ENCODE assay signal across 31 cellular contexts in the genomic region with DNA sequence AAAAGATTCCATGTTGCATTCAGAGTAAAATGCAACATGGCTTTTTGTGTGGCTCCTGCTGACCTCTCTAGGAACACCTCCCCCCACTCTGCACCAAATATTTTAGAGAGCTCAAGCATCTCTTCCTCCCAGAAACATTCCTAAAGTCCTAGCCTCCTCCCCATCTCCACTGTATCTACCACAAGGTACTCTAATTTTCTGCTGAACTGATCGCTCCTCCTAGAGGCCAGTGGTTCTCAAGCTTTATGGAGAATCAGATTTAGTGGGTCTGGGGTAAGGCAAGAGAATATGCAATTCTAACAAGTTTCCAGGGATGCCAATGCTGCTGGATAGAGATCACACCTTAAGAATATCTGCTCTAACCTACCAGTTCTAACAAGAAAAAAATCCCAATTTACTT.
DNase-seq lines count a peak whose midpoint lies in the region; ATAC-seq, FAIRE-seq and TF ChIP-seq lines count a peak whose summit lies in the region.
"Had no signal": no experiment of that assay in that cellular context is flagged by ENCODE, and none has a peak within 500 bp of the region (broad histone marks: within the 10 kb centered on the region; RNA-seq: fewer than 3 reads in every experiment).

No MANE protein-coding gene starts in this region.

- whole genome bisulfite sequencing in H9 (ENCODE audit: extremely low coverage, insufficient read length, low lambda C conversion rate) = no CpG with 5 or more reads among the region's 1 CpG
- WGBS in H1 (ENCODE audit: extremely low coverage in 1 of 2, insufficient coverage in 1 of 2, insufficient read length in 1 of 2, insufficient replicate concordance in 2 of 2, low coverage in 1 of 2, low lambda C conversion rate in 2 of 2, missing lambda C conversion rate in 1 of 2), 2 experiments = 88% methylated on average over 1 of the region's 1 CpG; no CpG with 5 or more reads in 1 of the 2 experiments
- 81 to 94% (median 83%) methylated on average over 1 of the region's 1 CpG for WGBS in spleen, 5 donors

- no peak overlapping the region for H3T11ph ChIP-seq in H9 (ENCODE audit: low read length)

- no peaks in the 10 kb centered on the region for H3K36me3 Mint-ChIP-seq in H9 (ENCODE audit: insufficient read depth in 1 of 3, low read depth in 3 of 3)
- H3K36me3 Mint-ChIP-seq: CD14-positive monocyte; CD8-positive, alpha-beta memory T cell had no signal

- H3K4me3 Mint-ChIP-seq in H9 = no peak overlapping the region
- H3K4me3 Mint-ChIP-seq: CD14-positive monocyte; CD8-positive, alpha-beta memory T cell; T-helper 1 cell treated with Interleukin-12 subunit alpha and Interleukin-12 subunit beta and Interleukin-4 antibody, amounts not matched to agents 30 μg/mL and 1 μg/mL, for 36 hours had no signal

- BruUV-seq in PC-3 (replicated peaks; lab: Mats Ljungman, UMichigan) = no TSS peak

- H2BK5ac ChIP-seq in H9 (ENCODE audit: insufficient read length, low read length) (no peak overlapping the region), H1 (ENCODE audit: low read depth, low read length) (no peak overlapping the region)

- H3K4me1 ChIP-seq in H9 (ENCODE audit: insufficient read depth, low read length) = no peaks in the 10 kb centered on the region
- H3K4me1 ChIP-seq in PC-3 (ENCODE audit: insufficient read depth, low read length) = no peaks in the 10 kb centered on the region
- H3K4me1 ChIP-seq in H1 (replicated peaks in 1 of 4; ENCODE audit: control insufficient read depth in 3 of 4, insufficient read depth in 4 of 4, low read length in 3 of 4) = peaks cover 0 to 3% (median 0%) of the 10 kb centered on the region in 4 experiments; a peak in 1 of 7 replicates
- H3K4me1 ChIP-seq in spleen = no peaks in the 10 kb centered on the region
- H3K4me1 ChIP-seq: BE2C, Peyer's patch had no signal

- no peaks in the 10 kb centered on the region for H3K79me1 ChIP-seq in H9 (ENCODE audit: insufficient read depth, low read depth, low read length, poor library complexity, severe bottlenecking)
- H3K79me1 ChIP-seq in H1 (ENCODE audit: low read depth, low read length) = no peaks in the 10 kb centered on the region

- no peak overlapping the region for H3K4me2 ChIP-seq in H9 (ENCODE audit: insufficient read depth, insufficient read length, low read length)
- no peak overlapping the region for H3K4me2 ChIP-seq in PC-3 (ENCODE audit: low read length)
- no peak overlapping the region for H3K4me2 ChIP-seq in H1 (ENCODE audit: insufficient read depth in 1 of 2, low read depth in 2 of 2, low read length in 2 of 2)

- H4K5ac ChIP-seq in H9 (ENCODE audit: insufficient read length, low read depth, low read length) = no peak overlapping the region
- H4K5ac ChIP-seq in H1 (ENCODE audit: insufficient read length, low read depth, low read length) = no peak overlapping the region

- no peak overlapping the region for H3K27ac ChIP-seq in H9 (ENCODE audit: insufficient read length, low read depth, low read length)
- H3K27ac ChIP-seq in PC-3 (ENCODE audit: low read length) = no peak overlapping the region
- H3K27ac ChIP-seq in H1 (ENCODE audit: low read depth, low read length) = no peak overlapping the region
- no peak overlapping the region for H3K27ac ChIP-seq in spleen
- H3K27ac ChIP-seq: Peyer's patch, SK-N-MC had no signal

- peak; percentile 20 to 50; a peak in 3 of 4 replicates for TF ChIP-seq RAD21 in H1 (IDR thresholded peaks at IDR 0.05 in 1 of 2, conservative IDR thresholded peaks at IDR 0.05 in 1 of 2; ENCODE audit: low read depth in 2 of 2, low read length in 2 of 2)

- no peak overlapping the region for H3K9ac ChIP-seq in H9 (ENCODE audit: extremely low read depth, insufficient read length, low read length)
- no peak overlapping the region for H3K9ac ChIP-seq in PC-3 (ENCODE audit: low read length)
- H3K9ac ChIP-seq in H1 (replicated peaks in 1 of 4; ENCODE audit: extremely low read depth in 1 of 4, low read depth in 3 of 4, low read length in 3 of 4) = no peak overlapping the region

- POLR2A ChIA-PET in PC-3 (lab: Charles Lee; ENCODE audit: unreplicated experiment) = no interaction called here
- POLR2A ChIA-PET in H1 (lab: Charles Lee; ENCODE audit: partially characterized antibody) = no interaction called here

- FAIRE-seq in H1 (lab: Jason Lieb, UNC) = no peak
- FAIRE-seq: GM12891 had no signal

- H2BK120ac ChIP-seq in H9 (ENCODE audit: low read depth, low read length, poor library complexity, severe bottlenecking) = no peak overlapping the region
- no peak overlapping the region for H2BK120ac ChIP-seq in H1 (replicated peaks; ENCODE audit: low read depth, low read length)

- H3K9me3 ChIP-seq in H9 (ENCODE audit: control insufficient read depth, low read depth, low read length) (no peaks in the 10 kb centered on the region), PC-3 (ENCODE audit: low read length) (no peaks in the 10 kb centered on the region), H1 (ENCODE audit: insufficient read depth in 2 of 2, low read depth in 1 of 2, low read length in 1 of 2) (no peaks in the 10 kb centered on the region), spleen (no peaks in the 10 kb centered on the region)
- H3K9me3 ChIP-seq: BE2C, MG63, Peyer's patch had no signal

- no peaks in the 10 kb centered on the region for H3K9me3 Mint-ChIP-seq in H9
- H3K9me3 Mint-ChIP-seq: T-helper 1 cell treated with Interleukin-12 subunit alpha and Interleukin-12 subunit beta and Interleukin-4 antibody, amounts not matched to agents 30 μg/mL and 1 μg/mL, for 36 hours had no signal

- no peaks in the 10 kb centered on the region for H3K79me2 ChIP-seq in H9 (ENCODE audit: insufficient read depth, low read length)
- no peaks in the 10 kb centered on the region for H3K79me2 ChIP-seq in PC-3 (ENCODE audit: low read length)
- H3K79me2 ChIP-seq in H1 (ENCODE audit: control insufficient read depth in 1 of 2, insufficient read depth in 2 of 2, low read length in 2 of 2) = no peaks in the 10 kb centered on the region

- H2AFZ ChIP-seq in H9 (ENCODE audit: low read length) (no peak overlapping the region), PC-3 (ENCODE audit: low read length) (no peak overlapping the region), H1 (ENCODE audit: low read length) (no peak overlapping the region)

- H2BK20ac ChIP-seq in H9 (ENCODE audit: low read depth, low read length, poor library complexity, severe bottlenecking) = no peak overlapping the region
- H2BK20ac ChIP-seq in H1 (ENCODE audit: low read length) = no peak overlapping the region

- H3K36me3 ChIP-seq in PC-3 (ENCODE audit: low read depth, low read length) = no peaks in the 10 kb centered on the region
- no peaks in the 10 kb centered on the region for H3K36me3 ChIP-seq in H1 (ENCODE audit: control insufficient read depth in 2 of 4, insufficient read depth in 4 of 4, low read length in 3 of 4)
- H3K36me3 ChIP-seq in spleen = no peaks in the 10 kb centered on the region
- H3K36me3 ChIP-seq: BE2C, MG63, Peyer's patch had no signal

- H3K27me3 Mint-ChIP-seq in H9 (ENCODE audit: low read depth) = no peaks in the 10 kb centered on the region; the same call in 1 of the 2 replicates

- no peaks in the 10 kb centered on the region for H3F3A ChIP-seq in PC-3 (ENCODE audit: low read length, unreplicated experiment)

- no peak overlapping the region for H3K14ac ChIP-seq in H9 (ENCODE audit: insufficient read depth, low read length)
- no peak overlapping the region for H3K14ac ChIP-seq in H1 (ENCODE audit: insufficient read length)

- H4K91ac ChIP-seq in H9 (ENCODE audit: insufficient read length, low read depth, low read length) (no peak overlapping the region), H1 (replicated peaks; ENCODE audit: insufficient read length, low read length) (no peak overlapping the region)

- H3K23me2 ChIP-seq in H9 (ENCODE audit: insufficient read length, low read depth, low read length, poor library complexity, severe bottlenecking) (no peaks in the 10 kb centered on the region), H1 (ENCODE audit: low read depth, low read length) (no peaks in the 10 kb centered on the region)

- intact Hi-C loops in PC-3 (cut with micrococcal nuclease) (no loop called here), sciatic nerve (cut with DNase I) (no loop called here), spleen (cut with DNase I; ENCODE audit: low total_unique reads) (no loop called here)

- ATAC-seq in PC-3 = no peak
- no peak for ATAC-seq in sciatic nerve

- H2BK12ac ChIP-seq in H9 (ENCODE audit: insufficient read length, low read depth, low read length) (no peak overlapping the region), H1 (ENCODE audit: low read depth, low read length) (no peak overlapping the region)

- H4K20me1 ChIP-seq in H9 (ENCODE audit: control insufficient read depth, insufficient read depth, insufficient read length) = no peaks in the 10 kb centered on the region
- no peaks in the 10 kb centered on the region for H4K20me1 ChIP-seq in PC-3 (ENCODE audit: low read length)
- no peaks in the 10 kb centered on the region for H4K20me1 ChIP-seq in H1 (replicated peaks in 1 of 2; ENCODE audit: control insufficient read depth in 1 of 2, insufficient read depth in 2 of 2, low read length in 2 of 2)

- H4K8ac ChIP-seq in H9 (replicated peaks; ENCODE audit: insufficient read length, low read depth, low read length) (no peak overlapping the region), H1 (ENCODE audit: extremely low read depth, insufficient read depth, low read length) (no peak overlapping the region)

- TF ChIP-seq POLR2A in H1 (IDR thresholded peaks at IDR 0.05; ENCODE audit: control extremely low read depth in 1 of 2, low read depth in 2 of 2, low read length in 2 of 2) = no peak
- no peak for TF ChIP-seq POLR2A in spleen (IDR thresholded peaks at IDR 0.05)

- TF ChIP-seq EP300 in H1 (IDR thresholded peaks at IDR 0.05; ENCODE audit: borderline replicate concordance in 1 of 2, low read depth in 2 of 2, low read length in 2 of 2) = no peak

- H3K4me1 Mint-ChIP-seq in H9 = peaks cover 4 to 11% of the 10 kb centered on the region in 2 experiments
- H3K4me1 Mint-ChIP-seq: CD14-positive monocyte; CD8-positive, alpha-beta memory T cell had no signal

- TF ChIP-seq CTCF in H9 (conservative IDR thresholded peaks at IDR 0.05) (peak; percentile 33; the same call in 1 of the 3 replicates), PC-3 (conservative IDR thresholded peaks at IDR 0.05; ENCODE audit: low read depth, low read length) (0 out of 2 replicates have a peak, but pooled peaks have one; percentile 14), H1 (IDR thresholded peaks at IDR 0.05; ENCODE audit: control extremely low read depth in 1 of 3, insufficient read depth in 1 of 3, low read depth in 1 of 3, low read length in 3 of 3) (peak in 2 of 3 experiments; percentile 12 to 22; a peak in 2 of 4 replicates), spleen (IDR thresholded peaks at IDR 0.05 in 8 of 11, conservative IDR thresholded peaks at IDR 0.05 in 3 of 11) (no peak)

- H3K56ac ChIP-seq in H9 (ENCODE audit: insufficient read length, low read depth, low read length) (no peak overlapping the region), H1 (replicated peaks; ENCODE audit: insufficient read length, low read depth, low read length) (no peak overlapping the region)

- H3K9me2 ChIP-seq in PC-3 (replicated peaks; ENCODE audit: low read length) = no peaks in the 10 kb centered on the region

- DNase-seq in H9 = no peak
- no peak for DNase-seq in PC-3
- DNase-seq in H1 (ENCODE audit: low read depth in 1 of 2, low spot score in 2 of 2) = no peak
- DNase-seq in NCI-H748 treated with DMSO at 0.1 percent for 48 hours (lab: John Stamatoyannopoulos, UW) = no peak
- no peak for DNase-seq in sciatic nerve (ENCODE audit: low spot score)
- no peak for DNase-seq in NK-92 (lab: John Stamatoyannopoulos, UW; ENCODE audit: unreplicated experiment)
- no peak for DNase-seq in spleen
- DNase-seq: ACHN; BE2C; CD8-positive, alpha-beta memory T cell; DMS 273 treated with DMSO at 0.1 percent for 48 hours; DMS79; EL; GDM1; KBM-7; MG63; NCI-H1105 treated with DMSO at 0.1 percent for 48 hours; NCI-H1694; NCI-H2029 treated with DMSO at 0.1 percent for 48 hours; NCI-H2171; NCI-H226; NCI-H510A; NCI-H69; NK-92 treated with Interleukin-12 subunit alpha and Interleukin-12 subunit beta, amount 100 ng/mL, for 24 hours; Peyer's patch; SHP77 treated with DMSO at 0.1 percent for 48 hours; SW 1271 had no signal

- CTCF ChIA-PET in PC-3 (lab: Charles Lee) (no interaction called here), H1 (lab: Charles Lee; ENCODE audit: partially characterized antibody) (interaction anchor here (0.7 to 1.7 kb wide), 8 partner anchors 9 to 469 kb away, joined by 3 to 7 read pairs (median 4); no protein-coding TSS in a partner anchor)

- H2BK15ac ChIP-seq in H9 (ENCODE audit: low read depth, low read length) (no peak overlapping the region), H1 (ENCODE audit: low read length) (no peak overlapping the region)

- H2AK5ac ChIP-seq in H9 (ENCODE audit: insufficient read length, low read length) = no peak overlapping the region
- H2AK5ac ChIP-seq in H1 (ENCODE audit: low read depth, low read length) = no peak overlapping the region

- H3K27ac Mint-ChIP-seq in H9 = no peak overlapping the region
- H3K27ac Mint-ChIP-seq: CD14-positive monocyte; CD8-positive, alpha-beta memory T cell; T-helper 1 cell treated with Interleukin-12 subunit alpha and Interleukin-12 subunit beta and Interleukin-4 antibody, amounts not matched to agents 30 μg/mL and 1 μg/mL, for 36 hours had no signal

- H3K27me3 ChIP-seq in H9 (ENCODE audit: insufficient read depth, low read length) (no peaks in the 10 kb centered on the region), PC-3 (ENCODE audit: low read length) (peaks cover 42% of the 10 kb centered on the region), H1 (replicated peaks in 1 of 4; ENCODE audit: control insufficient read depth in 3 of 4, extremely low read depth in 1 of 4, insufficient read depth in 3 of 4, low read length in 3 of 4) (no peaks in the 10 kb centered on the region), spleen (replicated peaks in 1 of 7) (no peaks in the 10 kb centered on the region)
- H3K27me3 ChIP-seq: BE2C, Peyer's patch had no signal

- H3K18ac ChIP-seq in H9 (ENCODE audit: insufficient read length, low read depth, low read length) (no peak overlapping the region), H1 (ENCODE audit: extremely low read depth, low read length) (no peak overlapping the region)

- H3K4ac ChIP-seq in H9 (ENCODE audit: low read depth, low read length) = no peak overlapping the region
- H3K4ac ChIP-seq in H1 (replicated peaks; ENCODE audit: insufficient read length, low read depth, low read length) = no peak overlapping the region

- no peak overlapping the region for H3K23ac ChIP-seq in H9 (ENCODE audit: insufficient read length, low read depth, low read length)
- no peak overlapping the region for H3K23ac ChIP-seq in H1 (ENCODE audit: insufficient read length)

- H3K4me3 ChIP-seq in PC-3 (ENCODE audit: low read length) (no peak overlapping the region), H1 (ENCODE audit: extremely low read depth in 1 of 4, insufficient read depth in 2 of 4, low read depth in 3 of 4, low read length in 4 of 4) (no peak overlapping the region), spleen (no peak overlapping the region)
- H3K4me3 ChIP-seq: MG63, Peyer's patch, SK-N-MC had no signal

Comparison
In these comparisons a context has a peak if more than half of its experiments do, and no peak if none do; other contexts are left out.
1. CTCF ChIP-seq: peak in H9 (single experiment), PC-3 (single experiment) and H1 (2 of 3); none in spleen (0 of 11).